11 cellular contexts compared by ENCODE assay signal in genomic region chr6:158313989-158314388, GRCh38. TPM values are rescaled to one million over a fixed set of nuclear protein-coding genes. Genes with fewer than 3 reads are reported as not detected.
DNase-seq lines count a peak whose midpoint lies in the region; ATAC-seq and TF ChIP-seq lines count a peak whose summit lies in the region.
"Had no signal": no experiment of that assay in that cellular context is flagged by ENCODE, and none has a peak within 500 bp of the region (broad histone marks: within the 10 kb centered on the region; RNA-seq: fewer than 3 reads in every experiment).

No MANE protein-coding gene starts in this region.

- no peaks in the 10 kb centered on the region for H3K9me3 Mint-ChIP-seq in T-helper 2 cell treated with Interferon-gamma antibody and Interleukin-4, amounts not matched to agents 5 μg/mL and 100 μg/mL, for 36 hours

- in situ Hi-C loops in GM13977 (cut with MboI; ENCODE audit: low pct_unique_long_range_greater_than_20kb, low sequenced_read_pairs, unreplicated experiment), result no loop called here

- H3K4me3 Mint-ChIP-seq in T-helper 2 cell treated with Interferon-gamma antibody and Interleukin-4, amounts not matched to agents 5 μg/mL and 100 μg/mL, for 36 hours, result no peak overlapping the region

- intact Hi-C loops in esophagus squamous epithelium (cut with DNase I), result no loop called here

- 72 to 76% methylated on average over 9 of the region's 9 CpGs for WGBS in esophagus squamous epithelium, 2 donors

- H3K27ac ChIP-seq in esophagus squamous epithelium, result no peak overlapping the region
- H3K27ac ChIP-seq: heart left ventricle had no signal

- DNase-seq in GM13977 (ENCODE audit: low spot score), result peak; percentile 23
- DNase-seq in T-helper 2 cell treated with Interferon-gamma antibody and Interleukin-4, amounts not matched to agents 5 μg/mL and 100 μg/mL, for 36 hours (ENCODE audit: low spot score), result no peak
- DNase-seq in dermis blood vessel endothelial cell, result no peak
- no peak for DNase-seq in NCI-H1694 (lab: John Stamatoyannopoulos, UW)
- DNase-seq in esophagus squamous epithelium (lab: John Stamatoyannopoulos, UW), result no peak
- DNase-seq: DND-41 had no signal

- TF ChIP-seq CTCF in GM13977 (IDR thresholded peaks at IDR 0.05; ENCODE audit: extremely low read depth, insufficient read depth, missing control alignments) (no peak), esophagus squamous epithelium (IDR thresholded peaks at IDR 0.05) (no peak)

- no peaks in the 10 kb centered on the region for H3K27me3 Mint-ChIP-seq in T-helper 2 cell treated with Interferon-gamma antibody and Interleukin-4, amounts not matched to agents 5 μg/mL and 100 μg/mL, for 36 hours (ENCODE audit: low read depth)

- no peak overlapping the region for H3K27ac Mint-ChIP-seq in T-helper 2 cell treated with Interferon-gamma antibody and Interleukin-4, amounts not matched to agents 5 μg/mL and 100 μg/mL, for 36 hours

- H3K27me3 ChIP-seq in esophagus squamous epithelium, result no peaks in the 10 kb centered on the region
- H3K27me3 ChIP-seq: heart left ventricle had no signal

- no peak for TF ChIP-seq POLR2A in esophagus squamous epithelium (IDR thresholded peaks at IDR 0.05)

- H3K9me3 ChIP-seq in esophagus squamous epithelium, result peaks cover 0 to 5% (median 5%) of the 10 kb centered on the region in 3 donors

- peak; percentile 86 for ATAC-seq in GM21423 (IDR thresholded peaks at IDR 0.05; ENCODE audit: unreplicated experiment)
- ATAC-seq in HG03469 (IDR thresholded peaks at IDR 0.05; ENCODE audit: unreplicated experiment), result peak; percentile 54
- peak; percentile 49 for ATAC-seq in esophagus mucosa

- peaks cover 13% of the 10 kb centered on the region for H3K4me1 Mint-ChIP-seq in T-helper 2 cell treated with Interferon-gamma antibody and Interleukin-4, amounts not matched to agents 5 μg/mL and 100 μg/mL, for 36 hours (ENCODE audit: low read depth)

- H3K36me3 Mint-ChIP-seq in T-helper 2 cell treated with Interferon-gamma antibody and Interleukin-4, amounts not matched to agents 5 μg/mL and 100 μg/mL, for 36 hours (ENCODE audit: low read depth), result peaks cover 21% of the 10 kb centered on the region

- peaks cover 0 to 55% (median 0%) of the 10 kb centered on the region in 3 donors for H3K36me3 ChIP-seq in esophagus squamous epithelium

- H3K4me3 ChIP-seq in esophagus squamous epithelium, result no peak overlapping the region
- H3K4me3 ChIP-seq: SK-N-MC had no signal

- H3K4me1 ChIP-seq in esophagus squamous epithelium, result no peaks in the 10 kb centered on the region

RNA-seq across cellular contexts. Expression of gene TULP4, which starts 1.7 kb away (rescaled TPM):
- 35.6 TPM for total RNA-seq in esophagus mucosa
- total RNA-seq in dermis blood vessel endothelial cell, result 75.5 and 134 TPM in 2 replicates
- 100 to 1,000 TPM in 1 of 4 donors, 10 to 100 TPM in 3; 50.9 to 104 (median 59.2) TPM for total RNA-seq in esophagus squamous epithelium
